ENCODE assay signal across 8 cellular contexts in the genomic region with DNA sequence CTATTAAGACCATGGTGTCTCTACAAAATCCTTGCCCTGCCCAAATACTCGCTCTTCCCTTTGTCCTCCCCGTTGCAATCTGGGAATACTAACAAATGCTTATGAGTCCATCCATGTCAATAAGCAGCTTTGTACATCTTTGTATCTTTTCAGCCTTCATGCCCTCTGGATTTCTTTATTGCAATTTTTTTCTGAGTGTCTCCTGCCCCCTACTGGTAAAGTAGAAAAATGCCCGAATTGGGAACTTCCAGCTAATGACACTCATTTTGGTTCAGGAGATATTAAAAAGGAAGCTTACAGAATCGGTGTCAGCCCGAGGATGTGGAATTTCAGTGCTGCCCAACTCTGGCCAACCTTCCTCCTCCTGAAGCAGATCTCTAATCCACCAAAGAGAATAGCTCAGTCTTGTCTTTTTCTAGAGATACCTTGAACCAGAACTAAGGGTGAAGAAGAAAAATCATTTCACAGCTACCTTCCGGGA. TPM values are rescaled to one million over a fixed set of nuclear protein-coding genes. Genes with fewer than 3 reads are reported as not detected.
DNase-seq lines count a peak whose midpoint lies in the region; ATAC-seq and TF ChIP-seq lines count a peak whose summit lies in the region.

No MANE protein-coding gene starts in this region.

- TF ChIP-seq CTCF in AG09319 (IDR thresholded peaks at IDR 0.05; ENCODE audit: low read depth, low read length) (peak; percentile 72), GM12873 (IDR thresholded peaks at IDR 0.05; ENCODE audit: insufficient read depth, low read depth, low read length, missing control alignments) (peak; percentile 69), heart right ventricle (IDR thresholded peaks at IDR 0.05) (peak; percentile 64 to 86 (median 79))

- no peak overlapping the region for H3K4me3 Mint-ChIP-seq in activated naive CD8-positive, alpha-beta T cell treated with anti-CD3 and anti-CD28 coated beads for 36 hours

- H3K36me3 Mint-ChIP-seq in activated naive CD8-positive, alpha-beta T cell treated with anti-CD3 and anti-CD28 coated beads for 36 hours = peaks cover 38% of the 10 kb centered on the region

- H3K9me3 ChIP-seq in heart right ventricle = no peaks in the 10 kb centered on the region

- H3K27me3 ChIP-seq in heart right ventricle = no peaks in the 10 kb centered on the region

- H3K9me3 Mint-ChIP-seq in activated naive CD8-positive, alpha-beta T cell treated with anti-CD3 and anti-CD28 coated beads for 36 hours = no peaks in the 10 kb centered on the region

- peak overlapping the region in 6 of 10 donors; percentile 15 to 93 (median 84) for H3K27ac ChIP-seq in heart right ventricle

- H3K27me3 Mint-ChIP-seq in activated naive CD8-positive, alpha-beta T cell treated with anti-CD3 and anti-CD28 coated beads for 36 hours = no peaks in the 10 kb centered on the region

- peak overlapping the region; percentile 12 for H3K27ac Mint-ChIP-seq in activated naive CD8-positive, alpha-beta T cell treated with anti-CD3 and anti-CD28 coated beads for 36 hours

- H3K4me1 Mint-ChIP-seq in activated naive CD8-positive, alpha-beta T cell treated with anti-CD3 and anti-CD28 coated beads for 36 hours = peaks cover 37% of the 10 kb centered on the region

- H3K36me3 ChIP-seq in heart right ventricle = peaks cover 0 to 100% (median 42%) of the 10 kb centered on the region in 9 donors

- WGBS in heart right ventricle, 2 donors = 30 to 39% methylated on average over 6 of the region's 6 CpGs

- no peak overlapping the region for H3K4me3 ChIP-seq in heart right ventricle

- intact Hi-C loops in heart right ventricle (cut with DNase I) (loop anchor here in 9 of 10 donors (1.0 to 10.0 kb wide), 7 partner anchors 47 to 119 kb away; partner anchors contain the start of gene SH2B3 (in 4 of the 9)), posterior cingulate gyrus (cut with DNase I) (loop anchor here (1.0 to 2.0 kb wide), 2 partner anchors 45 to 54 kb away; no protein-coding TSS in a partner anchor)

- ATAC-seq in heart right ventricle (peak in 4 of 8 donors; percentile 2 to 22 (median 10)), GM21786 (IDR thresholded peaks at IDR 0.05; ENCODE audit: unreplicated experiment) (no peak)

- DNase-seq in AG09319 (ENCODE audit: extremely low read depth, low read depth) = no peak
- DNase-seq in NCI-H2196 (lab: John Stamatoyannopoulos, UW; ENCODE audit: unreplicated experiment) = peak; percentile 52
- no peak for DNase-seq in activated naive CD8-positive, alpha-beta T cell treated with anti-CD3 and anti-CD28 coated beads for 36 hours
- no peak for DNase-seq in heart right ventricle
- peak; percentile 25 for DNase-seq in stimulated activated CD8-positive, alpha-beta memory T cell treated with anti-CD3 and anti-CD28 coated beads, Interleukin-4, amount 100 ng/mL, for 48 hours
- no peak for DNase-seq in posterior cingulate gyrus

- H3K4me1 ChIP-seq in heart right ventricle = peaks cover 13 to 84% (median 63%) of the 10 kb centered on the region in 9 donors

RNA-seq across cellular contexts. Expression of gene SH2B3, which starts 46.0 kb away (rescaled TPM):
- total RNA-seq in activated naive CD8-positive, alpha-beta T cell treated with anti-CD3 and anti-CD28 coated beads for 36 hours = 10 to 100 TPM; 58.5 to 59.4 TPM
- total RNA-seq in heart right ventricle = 10 to 100 TPM; 29.8 to 61.4 (median 39.0) TPM
- polyA plus RNA-seq in heart right ventricle = 10 to 100 TPM in 1 of 2 donors, 1 to 10 TPM in 1; 9.9 to 11.5 TPM

Comparison
In these comparisons a context has a peak if more than half of its experiments do, and no peak if none do; other contexts are left out.
1. DNase-seq: peak in NCI-H2196 (single experiment) and stimulated activated CD8-positive, alpha-beta memory T cell treated with anti-CD3 and anti-CD28 coated beads, Interleukin-4, amount 100 ng/mL, for 48 hours (single experiment); none in AG09319 (single experiment), activated naive CD8-positive, alpha-beta T cell treated with anti-CD3 and anti-CD28 coated beads for 36 hours (single experiment), heart right ventricle (0 of 2) and posterior cingulate gyrus (0 of 10).
2. Peak in every context shown above with its lines, with median percentiles within 50 percentile points of each other: CTCF ChIP-seq.